ENCODE assay signal across 8 cellular contexts in genomic region chr2:229714080-229714735, GRCh38. TPM values are rescaled to one million over a fixed set of nuclear protein-coding genes. Genes with fewer than 3 reads are reported as not detected.
DNase-seq lines count a peak whose midpoint lies in the region; ATAC-seq and TF ChIP-seq lines count a peak whose summit lies in the region.

Gene DNER (minus strand): TSS chr2:229714555. CDS start chr2:229714423, 132 bp downstream.

- H3K4me1 Mint-ChIP-seq in T-helper 17 cell (peaks cover 6% of the 10 kb centered on the region), MCF 10A (ENCODE audit: insufficient read depth, unreplicated experiment) (peaks cover 10% of the 10 kb centered on the region)

- H3K36me3 ChIP-seq in HUES6 (ENCODE audit: control insufficient read depth, insufficient read depth, low read length), result no peaks in the 10 kb centered on the region

- intact Hi-C loops in MCF 10A (cut with micrococcal nuclease), result no loop called here

- H3K9me3 Mint-ChIP-seq in MCF 10A (ENCODE audit: unreplicated experiment), result no peaks in the 10 kb centered on the region

- no peak within 1 kb of the TSS for H3K27ac Mint-ChIP-seq in T-helper 17 cell
- H3K27ac Mint-ChIP-seq in MCF 10A (ENCODE audit: low read depth, unreplicated experiment), result no peak within 1 kb of the TSS

- CTCF ChIA-PET in MCF 10A (lab: Yijun Ruan, JAX), result interaction anchor here (1.1 to 1.2 kb wide), 2 partner anchors 121 to 132 kb away, joined by 3 read pairs; no protein-coding TSS in a partner anchor

- no peak within 1 kb of the TSS for H3K27ac ChIP-seq in HUES6 (ENCODE audit: low read depth, low read length)

- peak within 1 kb of the TSS; percentile 73 for H3K4me3 Mint-ChIP-seq in T-helper 17 cell
- peak within 1 kb of the TSS; percentile 70 for H3K4me3 Mint-ChIP-seq in MCF 10A (ENCODE audit: unreplicated experiment)

- H3K4me3 ChIP-seq in HUES6 (ENCODE audit: low read depth, low read length), result peak within 1 kb of the TSS; percentile 79

- peaks cover 93% of the 10 kb centered on the region for H3K27me3 ChIP-seq in HUES6 (ENCODE audit: control insufficient read depth, insufficient read depth, low read length)

- H3K4me1 ChIP-seq in HUES6 (ENCODE audit: control insufficient read depth, insufficient read depth, low read length), result peaks cover 4% of the 10 kb centered on the region

- H3K9me3 ChIP-seq in HUES6 (ENCODE audit: control insufficient read depth, insufficient read depth, low read depth, low read length) (no peaks in the 10 kb centered on the region), T-helper 17 cell (ENCODE audit: control insufficient read depth, low read length, poor library complexity, severe bottlenecking) (no peaks in the 10 kb centered on the region)

- ATAC-seq in GM21526 (IDR thresholded peaks at IDR 0.05; ENCODE audit: low FRiP score, unreplicated experiment) (peak; percentile 83), T-helper 17 cell (peak; percentile 84)

- BruUV-seq in MCF 10A (replicated peaks; lab: Mats Ljungman, UMichigan), result no TSS peak

- peaks cover 73% of the 10 kb centered on the region for H3K27me3 Mint-ChIP-seq in T-helper 17 cell
- peaks cover 59% of the 10 kb centered on the region for H3K27me3 Mint-ChIP-seq in MCF 10A (ENCODE audit: insufficient read depth, unreplicated experiment)

- POLR2A ChIA-PET in MCF 10A (lab: Yijun Ruan, JAX), result interaction anchor here (0.8 to 1.2 kb wide), 2 partner anchors 127 to 281 kb away, joined by 3 read pairs; no protein-coding TSS in a partner anchor

- TF ChIP-seq CTCF in MCF 10A (IDR thresholded peaks at IDR 0.05; ENCODE audit: unreplicated experiment), result no peak

- DNase-seq in DMS53 (lab: John Stamatoyannopoulos, UW) (peak; percentile 79), T-helper 17 cell (peak; percentile 32 to 34 (median 34)), MCF 10A (ENCODE audit: unreplicated experiment) (peak; percentile 31), islet precursor cell (peak; percentile 75), KG1 (lab: John Stamatoyannopoulos, UW) (no peak)
- DNase-seq in stimulated activated CD4-positive, alpha-beta T cell treated with anti-CD3 and anti-CD28 coated beads, Interleukin-4, amount 100 ng/mL, for 1 hour, result peak; percentile 54

- peaks cover 6% of the 10 kb centered on the region for H3K36me3 Mint-ChIP-seq in T-helper 17 cell (ENCODE audit: low read depth)
- no peaks in the 10 kb centered on the region for H3K36me3 Mint-ChIP-seq in MCF 10A (ENCODE audit: insufficient read depth, unreplicated experiment)

- peak within 1 kb of the TSS; percentile 15 for H3K9ac ChIP-seq in HUES6 (ENCODE audit: low read length)

RNA-seq across cellular contexts. Expression of gene DNER, which starts in this region (rescaled TPM):
- total RNA-seq in T-helper 17 cell, result under 1 TPM in 1 of 2 donors, not detected in 1; 0.22 TPM
- 49.2 and 62.6 TPM in 2 replicates for total RNA-seq in MCF 10A (2022)

Comparison
In these comparisons a context has a peak if more than half of its experiments do, and no peak if none do; other contexts are left out.
1. RNA of gene DNER (total RNA-seq): 49.2 to 62.6 TPM in MCF 10A; 0.22 TPM in T-helper 17 cell; every median in the first group is over 10 times any median in the second.
2. Peak in DNase-seq and ATAC-seq in T-helper 17 cell; RNA of the gene not detected or under 1 TPM.